Comparison of ENCODE assay signal across 12 cellular contexts in genomic region chr12:64782181-64782580, GRCh38. TPM values are rescaled to one million over a fixed set of nuclear protein-coding genes. Genes with fewer than 3 reads are reported as not detected.
A peak's percentile ranks its signal among the peaks of the same experiment; 100 is the strongest.
DNase-seq lines count a peak whose midpoint lies in the region; TF ChIP-seq lines count a peak whose summit lies in the region.
"Had no signal": no experiment of that assay in that cellular context is flagged by ENCODE, and none has a peak within 500 bp of the region (broad histone marks: within the 10 kb centered on the region; RNA-seq: fewer than 3 reads in every experiment).

No MANE protein-coding gene starts in this region.

- no peak for TF ChIP-seq POLR2A in stomach (IDR thresholded peaks at IDR 0.05)

- TF ChIP-seq CTCF in SU-DHL-6 (IDR thresholded peaks at IDR 0.05; ENCODE audit: insufficient read depth, low read length, poor library complexity, severe bottlenecking) (no peak), stomach (IDR thresholded peaks at IDR 0.05) (no peak)

- peak overlapping the region; percentile 74 for H3K4me3 Mint-ChIP-seq in activated naive CD4-positive, alpha-beta T cell treated with anti-CD3 and anti-CD28 coated beads for 36 hours

- H4K20me1 ChIP-seq in SU-DHL-6 (ENCODE audit: low read depth, low read length), result no peaks in the 10 kb centered on the region

- H3F3A ChIP-seq in SU-DHL-6 (ENCODE audit: insufficient read depth), result peaks cover 10% of the 10 kb centered on the region; the same call in 1 of the 2 replicates

- 10 to 33% (median 13%) methylated on average over 3 of the region's 3 CpGs for WGBS in stomach, 5 donors

- CTCF ChIA-PET in activated naive CD4-positive, alpha-beta T cell treated with anti-CD3 and anti-CD28 coated beads for 36 hours (lab: Charles Lee), result interaction anchor here (1.0 to 3.9 kb wide), 4 partner anchors 8 to 233 kb away, joined by 3 to 22 read pairs (median 7); no protein-coding TSS in a partner anchor

- no peaks in the 10 kb centered on the region for H3K36me3 ChIP-seq in SU-DHL-6 (ENCODE audit: low read length)
- no peaks in the 10 kb centered on the region for H3K36me3 ChIP-seq in iPS-20b (ENCODE audit: insufficient read depth, low read depth, low read length)
- peaks cover 0 to 9% (median 4%) of the 10 kb centered on the region in 4 donors for H3K36me3 ChIP-seq in stomach
- H3K36me3 ChIP-seq: vagina had no signal

- H3K79me2 ChIP-seq in SU-DHL-6 (ENCODE audit: insufficient read depth, low read length), result no peaks in the 10 kb centered on the region

- TF ChIP-seq EP300 in stomach (IDR thresholded peaks at IDR 0.05), result no peak

- H3K27me3 ChIP-seq in SU-DHL-6 (ENCODE audit: low read length) (no peaks in the 10 kb centered on the region), iPS-20b (ENCODE audit: insufficient read depth, low read length) (peaks cover 67% of the 10 kb centered on the region), stomach (peaks cover 0 to 55% (median 9%) of the 10 kb centered on the region in 3 donors)
- H3K27me3 ChIP-seq: vagina had no signal

- H3K4me1 ChIP-seq in iPS-20b (ENCODE audit: insufficient read depth, low read length), result peaks cover 4% of the 10 kb centered on the region; the same call in 1 of the 2 replicates
- peaks cover 17 to 45% (median 29%) of the 10 kb centered on the region in 4 donors for H3K4me1 ChIP-seq in stomach

- no peak for DNase-seq in activated naive CD4-positive, alpha-beta T cell treated with anti-CD3 and anti-CD28 coated beads for 36 hours
- DNase-seq in activated naive CD4-positive, alpha-beta T cell (lab: John Stamatoyannopoulos, UW), result no peak
- DNase-seq in stomach (no peak), DMS79 treated with DMSO at 0.1 percent for 48 hours (lab: John Stamatoyannopoulos, UW) (no peak)
- no peak for DNase-seq in activated effector memory CD4-positive, alpha-beta T cell treated with Interleukin-2 at 50 U/mL for 16 hours
- no peak for DNase-seq in NK-92 treated with Interleukin-12 subunit alpha and Interleukin-12 subunit beta, amount 100 ng/mL, for 24 hours (lab: John Stamatoyannopoulos, UW)
- DNase-seq: C1 segment of cervical spinal cord, foreskin melanocyte, NCI-H774 had no signal

- no peak overlapping the region for H2AFZ ChIP-seq in SU-DHL-6 (ENCODE audit: low read depth, low read length, severe bottlenecking)

- intact Hi-C loops in activated naive CD4-positive, alpha-beta T cell treated with anti-CD3 and anti-CD28 coated beads for 36 hours (cut with micrococcal nuclease), result no loop called here
- intact Hi-C loops in stomach (cut with DNase I; ENCODE audit: low total_unique reads), result no loop called here

- no peaks in the 10 kb centered on the region for H3K9me3 ChIP-seq in SU-DHL-6 (ENCODE audit: insufficient read depth, low read length)
- no peaks in the 10 kb centered on the region for H3K9me3 ChIP-seq in iPS-20b (ENCODE audit: insufficient read depth, low read depth, low read length)
- peaks cover 0 to 3% (median 0%) of the 10 kb centered on the region in 4 donors for H3K9me3 ChIP-seq in stomach
- H3K9me3 ChIP-seq: vagina had no signal

- H3K4me3 ChIP-seq in SU-DHL-6 (ENCODE audit: insufficient read depth, low read length, poor library complexity, severe bottlenecking) (no peak overlapping the region), iPS-20b (ENCODE audit: low read length) (peak overlapping the region; percentile 69; the same call in 1 of the 2 replicates), stomach (peak overlapping the region; percentile 61 to 85 (median 64))

- peaks cover 12% of the 10 kb centered on the region for H3K4me1 Mint-ChIP-seq in activated naive CD4-positive, alpha-beta T cell treated with anti-CD3 and anti-CD28 coated beads for 36 hours (ENCODE audit: low read depth)

- H3K9me2 ChIP-seq in SU-DHL-6 (replicated peaks; ENCODE audit: insufficient read depth, low read length), result no peaks in the 10 kb centered on the region

- peaks cover 1% of the 10 kb centered on the region for H3K36me3 Mint-ChIP-seq in activated naive CD4-positive, alpha-beta T cell treated with anti-CD3 and anti-CD28 coated beads for 36 hours (ENCODE audit: low read depth)

- H3K27me3 Mint-ChIP-seq in activated naive CD4-positive, alpha-beta T cell treated with anti-CD3 and anti-CD28 coated beads for 36 hours (ENCODE audit: low read depth), result peaks cover 55% of the 10 kb centered on the region

- H3K9ac ChIP-seq in SU-DHL-6 (ENCODE audit: low read length) (no peak overlapping the region), iPS-20b (ENCODE audit: low read depth, low read length) (no peak overlapping the region)

- H3K27ac Mint-ChIP-seq in activated naive CD4-positive, alpha-beta T cell treated with anti-CD3 and anti-CD28 coated beads for 36 hours, result no peak overlapping the region

- H3K4me2 ChIP-seq in SU-DHL-6 (ENCODE audit: low read depth, low read length, poor library complexity, severe bottlenecking), result peak overlapping the region; percentile 50

- peaks cover 5% of the 10 kb centered on the region for H3K9me3 Mint-ChIP-seq in activated naive CD4-positive, alpha-beta T cell treated with anti-CD3 and anti-CD28 coated beads for 36 hours

- H3K27ac ChIP-seq in SU-DHL-6 (ENCODE audit: low read depth, low read length) (no peak overlapping the region), iPS-20b (ENCODE audit: low read length) (no peak overlapping the region), stomach (peak overlapping the region in 4 of 5 donors; percentile 76 to 88 (median 86))
- H3K27ac ChIP-seq: vagina had no signal

RNA-seq across cellular contexts. Expression of gene GNS, which starts 23.0 kb away (rescaled TPM):
- total RNA-seq in activated naive CD4-positive, alpha-beta T cell treated with anti-CD3 and anti-CD28 coated beads for 36 hours, result 10 to 100 TPM; 14.3 to 14.6 TPM
- total RNA-seq in stomach, result 100 to 1,000 TPM in 1 of 5 donors, 10 to 100 TPM in 4; 13.0 to 114 (median 47.8) TPM
- polyA plus RNA-seq in stomach, result 10 to 100 TPM in 2 of 3 donors, 1 to 10 TPM in 1; 9.6 to 13.3 (median 12.0) TPM

RNA-seq across cellular contexts. Expression of gene TBC1D30, which starts 42.3 kb away (rescaled TPM):
- total RNA-seq in activated naive CD4-positive, alpha-beta T cell treated with anti-CD3 and anti-CD28 coated beads for 36 hours, result under 1 TPM; 0.17 to 0.19 TPM
- total RNA-seq in stomach, result 10 to 100 TPM in 4 of 5 donors, 1 to 10 TPM in 1; 6.4 to 41.1 (median 11.2) TPM
- 1 to 10 TPM; 1.8 to 6.7 (median 3.9) TPM for polyA plus RNA-seq in stomach

Comparison
In these comparisons a context has a peak if more than half of its experiments do, and no peak if none do; other contexts are left out.
1. H3K27ac ChIP-seq: peak in stomach (4 of 5); none in SU-DHL-6 (single experiment) and iPS-20b (single experiment).
2. RNA of gene TBC1D30, which starts 42.3 kb away (total RNA-seq): 6.4 to 41.1 TPM in stomach; 0.17 to 0.19 TPM in activated naive CD4-positive, alpha-beta T cell treated with anti-CD3 and anti-CD28 coated beads for 36 hours; every median in the first group is over 4 times any median in the second.